29 cellular contexts compared by ENCODE assay signal in genomic region chr12:101685121-101685520, GRCh38. TPM values are rescaled to one million over a fixed set of nuclear protein-coding genes. Genes with fewer than 3 reads are reported as not detected.
"Had no signal": no experiment of that assay in that cellular context is flagged by ENCODE, and none has a peak within 500 bp of the region (broad histone marks: within the 10 kb centered on the region; RNA-seq: fewer than 3 reads in every experiment).

No MANE protein-coding gene starts in this region.

- H3K4me3 Mint-ChIP-seq: activated B cell treated with CpG ODN at 0.5 μM for 24 hours; activated CD8-positive, alpha-beta memory T cell treated with anti-CD3 and anti-CD28 coated beads, Interleukin-2, amount 10 ng/mL, durations not matched to agents 7 days and 5 days; activated CD8-positive, alpha-beta T cell treated with anti-CD3 and anti-CD28 coated beads, Interleukin-2, amount 10 ng/mL, durations not matched to agents 7 days and 5 days; activated naive CD4-positive, alpha-beta T cell treated with anti-CD3 and anti-CD28 coated beads, Interleukin-2, amount 50 U/mL, for 24 hours; activated naive CD8-positive, alpha-beta T cell treated with anti-CD3 and anti-CD28 coated beads, Interleukin-2, amount 50 U/mL, for 24 hours; memory B cell; naive thymus-derived CD8-positive, alpha-beta T cell; neural crest cell; stimulated activated naive CD8-positive, alpha-beta T cell treated with anti-CD3 and anti-CD28 coated beads, Interleukin-15, Interleukin-2, amounts not matched to agents 100 ng/mL and 50 ng/mL, for 24 hours had no signal

- H3K36me3 Mint-ChIP-seq: activated CD8-positive, alpha-beta memory T cell treated with anti-CD3 and anti-CD28 coated beads, Interleukin-2, amount 10 ng/mL, durations not matched to agents 7 days and 5 days; activated naive CD4-positive, alpha-beta T cell treated with anti-CD3 and anti-CD28 coated beads, Interleukin-2, amount 50 U/mL, for 24 hours; memory B cell; naive thymus-derived CD8-positive, alpha-beta T cell had no signal

- H3K9me3 Mint-ChIP-seq: activated B cell treated with CpG ODN at 0.5 μM for 24 hours; activated naive CD4-positive, alpha-beta T cell treated with anti-CD3 and anti-CD28 coated beads, Interleukin-2, amount 50 U/mL, for 24 hours; activated naive CD8-positive, alpha-beta T cell treated with anti-CD3 and anti-CD28 coated beads, Interleukin-2, amount 50 U/mL, for 24 hours; activated T-helper 2 cell treated with anti-CD3 and anti-CD28 coated beads, Interferon-gamma antibody, Interleukin-2, Interleukin-4, amounts not matched to agents 10 μg/mL and 5 μg/mL and 100 μg/mL, durations not matched to agents 14 hours and 24 hours and 36 hours; memory B cell; naive thymus-derived CD8-positive, alpha-beta T cell; neural crest cell; stimulated activated naive CD8-positive, alpha-beta T cell treated with anti-CD3 and anti-CD28 coated beads, Interleukin-15, Interleukin-2, amounts not matched to agents 100 ng/mL and 50 ng/mL, for 24 hours had no signal

- ATAC-seq: activated CD8-positive, alpha-beta memory T cell treated with anti-CD3 and anti-CD28 coated beads, Interleukin-2, amount 10 ng/mL, durations not matched to agents 7 days and 5 days; activated CD8-positive, alpha-beta T cell treated with anti-CD3 and anti-CD28 coated beads, Interleukin-2, amount 10 ng/mL, durations not matched to agents 7 days and 5 days; activated naive CD8-positive, alpha-beta T cell treated with anti-CD3 and anti-CD28 coated beads, Interleukin-2, amount 50 U/mL, for 24 hours; heart right ventricle; naive thymus-derived CD8-positive, alpha-beta T cell; pancreas; psoas muscle; right cardiac atrium had no signal

- H3K36me3 ChIP-seq: brain microvascular endothelial cell, heart right ventricle, pancreas, thoracic aorta had no signal

- DNase-seq: activated B cell treated with CpG ODN at 0.5 μM for 24 hours; activated CD4-positive, alpha-beta T cell treated with anti-CD3 and anti-CD28 coated beads, Interleukin-2, amount 50 U/mL, for 1 hour; activated CD8-positive, alpha-beta memory T cell treated with anti-CD3 and anti-CD28 coated beads, Interleukin-2, amount 10 ng/mL, durations not matched to agents 7 days and 5 days; activated CD8-positive, alpha-beta T cell treated with anti-CD3 and anti-CD28 coated beads, Interleukin-2, amount 10 ng/mL, durations not matched to agents 7 days and 5 days; activated naive CD8-positive, alpha-beta T cell treated with anti-CD3 and anti-CD28 coated beads, Interleukin-2, amount 50 U/mL, for 24 hours; activated T-cell treated with anti-CD3 and anti-CD28 coated beads, Interleukin-2, amount 50 U/mL, for 48 hours; amygdala; brain microvascular endothelial cell; foreskin fibroblast; heart right ventricle; naive thymus-derived CD8-positive, alpha-beta T cell; nucleus accumbens; pancreas; psoas muscle; right cardiac atrium; stimulated activated CD4-positive, alpha-beta T cell treated with anti-CD3 and anti-CD28 coated beads, Interleukin-4, amount 100 ng/mL, for 1 hour; T-helper 2 cell; trophoblast cell had no signal

- H3K27me3 Mint-ChIP-seq: activated naive CD4-positive, alpha-beta T cell treated with anti-CD3 and anti-CD28 coated beads, Interleukin-2, amount 50 U/mL, for 24 hours; memory B cell; stimulated activated naive CD8-positive, alpha-beta T cell treated with anti-CD3 and anti-CD28 coated beads, Interleukin-15, Interleukin-2, amounts not matched to agents 100 ng/mL and 50 ng/mL, for 24 hours had no signal

- H3K4me1 ChIP-seq: pancreas, psoas muscle had no signal

- H3K27ac ChIP-seq: brain microvascular endothelial cell, pancreas, psoas muscle, thoracic aorta had no signal

- H3K27ac Mint-ChIP-seq: activated B cell treated with CpG ODN at 0.5 μM for 24 hours; activated CD8-positive, alpha-beta memory T cell treated with anti-CD3 and anti-CD28 coated beads, Interleukin-2, amount 10 ng/mL, durations not matched to agents 7 days and 5 days; activated CD8-positive, alpha-beta T cell treated with anti-CD3 and anti-CD28 coated beads, Interleukin-2, amount 10 ng/mL, durations not matched to agents 7 days and 5 days; activated naive CD4-positive, alpha-beta T cell treated with anti-CD3 and anti-CD28 coated beads, Interleukin-2, amount 50 U/mL, for 24 hours; activated naive CD8-positive, alpha-beta T cell treated with anti-CD3 and anti-CD28 coated beads, Interleukin-2, amount 50 U/mL, for 24 hours; activated T-helper 2 cell treated with anti-CD3 and anti-CD28 coated beads, Interferon-gamma antibody, Interleukin-2, Interleukin-4, amounts not matched to agents 10 μg/mL and 5 μg/mL and 100 μg/mL, durations not matched to agents 14 hours and 24 hours and 36 hours; memory B cell; naive thymus-derived CD8-positive, alpha-beta T cell; stimulated activated naive CD8-positive, alpha-beta T cell treated with anti-CD3 and anti-CD28 coated beads, Interleukin-15, Interleukin-2, amounts not matched to agents 100 ng/mL and 50 ng/mL, for 24 hours had no signal

- H3K4me1 Mint-ChIP-seq: activated CD8-positive, alpha-beta memory T cell treated with anti-CD3 and anti-CD28 coated beads, Interleukin-2, amount 10 ng/mL, durations not matched to agents 7 days and 5 days; activated naive CD4-positive, alpha-beta T cell treated with anti-CD3 and anti-CD28 coated beads, Interleukin-2, amount 50 U/mL, for 24 hours; activated naive CD8-positive, alpha-beta T cell treated with anti-CD3 and anti-CD28 coated beads, Interleukin-2, amount 50 U/mL, for 24 hours; naive thymus-derived CD8-positive, alpha-beta T cell had no signal

- H3K4me3 ChIP-seq: heart right ventricle, pancreas, psoas muscle, thoracic aorta had no signal

- H3K27me3 ChIP-seq: brain microvascular endothelial cell, heart right ventricle, pancreas had no signal

- H3K9me3 ChIP-seq: heart right ventricle, pancreas, psoas muscle, thoracic aorta had no signal

RNA-seq across cellular contexts. Expression of gene SYCP3, which starts 54.1 kb away (rescaled TPM):
- total RNA-seq: cardiac septum, glomerular endothelial cell, kidney epithelial cell, neural crest cell, skeletal muscle tissue, thoracic aorta had no signal
- polyA plus RNA-seq: endothelial cell of umbilical vein had no signal
